Comparison of ENCODE assay signal across 16 cellular contexts in the genomic region with DNA sequence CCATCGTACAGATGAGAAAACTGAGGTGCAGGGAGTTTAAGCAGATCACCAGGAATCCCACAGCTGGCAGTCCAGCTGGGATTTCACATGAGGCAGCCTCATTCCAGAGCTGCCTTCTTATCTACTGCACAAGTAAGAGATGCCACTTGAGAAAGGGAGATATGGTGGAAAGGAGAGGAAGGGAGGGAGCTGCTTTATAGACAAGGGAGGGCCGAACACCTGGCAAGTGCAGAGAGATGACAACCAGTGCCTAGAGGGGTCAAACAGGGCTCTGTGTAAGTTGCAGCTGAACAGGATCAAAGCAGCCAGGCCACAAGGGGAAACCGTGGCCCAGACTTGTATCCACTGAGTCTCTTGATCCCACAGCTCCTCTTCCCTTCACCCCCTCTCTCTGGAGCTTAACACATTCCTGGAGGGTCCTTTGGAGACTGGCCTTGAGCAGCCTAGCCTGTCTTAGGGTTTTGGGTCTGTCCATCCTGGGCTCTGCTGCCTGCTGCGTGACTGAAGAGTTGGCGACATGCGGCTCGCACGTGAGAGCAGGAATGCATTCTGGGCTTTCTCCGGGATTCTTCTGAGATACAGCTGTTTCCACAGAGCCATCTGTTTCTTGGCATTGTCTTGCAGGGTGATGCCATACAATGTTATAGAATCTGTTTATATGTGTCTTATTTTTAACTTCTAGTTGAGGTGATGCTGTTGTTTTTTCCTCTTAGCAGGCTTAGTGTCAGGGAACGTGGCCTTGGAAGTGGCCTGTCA.
DNase-seq lines count a peak whose midpoint lies in the region; ATAC-seq and TF ChIP-seq lines count a peak whose summit lies in the region.
"Had no signal": no experiment of that assay in that cellular context is flagged by ENCODE, and none has a peak within 500 bp of the region (broad histone marks: within the 10 kb centered on the region; RNA-seq: fewer than 3 reads in every experiment).

No MANE protein-coding gene starts in this region.

- no peak for TF ChIP-seq POLR2A in sigmoid colon (IDR thresholded peaks at IDR 0.05)

- TF ChIP-seq CTCF in right atrium auricular region (IDR thresholded peaks at IDR 0.05) (no peak), OCI-LY3 (IDR thresholded peaks at IDR 0.05; ENCODE audit: low read depth, low read length) (no peak), lower lobe of right lung (IDR thresholded peaks at IDR 0.05) (no peak), upper lobe of right lung (IDR thresholded peaks at IDR 0.05) (no peak), sigmoid colon (IDR thresholded peaks at IDR 0.05) (no peak)

- H3K27ac ChIP-seq in right atrium auricular region (no peak overlapping the region), OCI-LY3 (ENCODE audit: low read length) (no peak overlapping the region), lower lobe of right lung (no peak overlapping the region), upper lobe of right lung (no peak overlapping the region), sigmoid colon (no peak overlapping the region)
- H3K27ac ChIP-seq: SJSA1 had no signal

- DNase-seq in Right ventricle myocardium inferior (ENCODE audit: missing footprints) (no peak), right atrium auricular region (ENCODE audit: low spot score) (no peak), lower lobe of right lung (no peak), upper lobe of right lung (no peak), sigmoid colon (no peak), GF-D8 (lab: John Stamatoyannopoulos, UW) (no peak)
- DNase-seq: CD8-positive, alpha-beta memory T cell; DMS 273 treated with DMSO at 0.1 percent for 48 hours; H9; MM.1S; NCI-H1105 treated with DMSO at 0.1 percent for 48 hours; NCI-H187; RPMI8226 had no signal

- no peak for TF ChIP-seq EP300 in sigmoid colon (IDR thresholded peaks at IDR 0.05)

- H4K20me1 ChIP-seq in OCI-LY3 (ENCODE audit: insufficient read depth, low read length) = no peaks in the 10 kb centered on the region

- intact Hi-C loops in Right ventricle myocardium inferior (cut with DNase I) = no loop called here
- intact Hi-C loops in lower lobe of right lung (cut with DNase I) = no loop called here
- intact Hi-C loops in upper lobe of right lung (cut with DNase I) = no loop called here
- intact Hi-C loops in sigmoid colon (cut with DNase I) = no loop called here

- WGBS in sigmoid colon, 2 donors = 85 to 88% methylated on average over 10 of the region's 10 CpGs

- ATAC-seq in Right ventricle myocardium inferior (peak; percentile 45), lower lobe of right lung (peak; percentile 42 to 59), upper lobe of right lung (peak; percentile 63), GM21576 (IDR thresholded peaks at IDR 0.05; ENCODE audit: unreplicated experiment) (no peak)

- H3K4me2 ChIP-seq in OCI-LY3 (ENCODE audit: low read length) = peak overlapping the region; percentile 59; the same call in 1 of the 2 replicates

- H3K9ac ChIP-seq in OCI-LY3 (ENCODE audit: low read length) = no peak overlapping the region

- no peaks in the 10 kb centered on the region for H3K9me3 ChIP-seq in right atrium auricular region
- no peaks in the 10 kb centered on the region for H3K9me3 ChIP-seq in OCI-LY3 (ENCODE audit: insufficient read depth, low read length)
- H3K9me3 ChIP-seq in lower lobe of right lung = no peaks in the 10 kb centered on the region
- H3K9me3 ChIP-seq in upper lobe of right lung = no peaks in the 10 kb centered on the region
- no peaks in the 10 kb centered on the region for H3K9me3 ChIP-seq in sigmoid colon
- H3K9me3 ChIP-seq: SJSA1 had no signal

- H3K79me2 ChIP-seq in OCI-LY3 (ENCODE audit: low read length) = no peaks in the 10 kb centered on the region

- H3K4me3 ChIP-seq in right atrium auricular region = no peak overlapping the region
- H3K4me3 ChIP-seq in OCI-LY3 (ENCODE audit: low read length) = no peak overlapping the region
- H3K4me3 ChIP-seq in lower lobe of right lung = no peak overlapping the region
- H3K4me3 ChIP-seq in upper lobe of right lung = no peak overlapping the region
- no peak overlapping the region for H3K4me3 ChIP-seq in sigmoid colon
- H3K4me3 ChIP-seq: SJSA1 had no signal

- no peak overlapping the region for H2AFZ ChIP-seq in OCI-LY3 (ENCODE audit: low read depth, low read length)

- peaks cover 9% of the 10 kb centered on the region for H3K36me3 ChIP-seq in right atrium auricular region
- no peaks in the 10 kb centered on the region for H3K36me3 ChIP-seq in OCI-LY3 (replicated peaks; ENCODE audit: low read depth, low read length)
- H3K36me3 ChIP-seq in lower lobe of right lung = no peaks in the 10 kb centered on the region
- H3K36me3 ChIP-seq in upper lobe of right lung = no peaks in the 10 kb centered on the region
- peaks cover 0 to 19% (median 0%) of the 10 kb centered on the region in 4 donors for H3K36me3 ChIP-seq in sigmoid colon
- H3K36me3 ChIP-seq: SJSA1 had no signal

- no peaks in the 10 kb centered on the region for H3K27me3 ChIP-seq in right atrium auricular region
- no peaks in the 10 kb centered on the region for H3K27me3 ChIP-seq in OCI-LY3 (ENCODE audit: low read depth, low read length)
- no peaks in the 10 kb centered on the region for H3K27me3 ChIP-seq in lower lobe of right lung (ENCODE audit: low read depth)
- H3K27me3 ChIP-seq in upper lobe of right lung = no peaks in the 10 kb centered on the region
- H3K27me3 ChIP-seq in sigmoid colon = no peaks in the 10 kb centered on the region
- H3K27me3 ChIP-seq: SJSA1 had no signal

- peaks cover 0 to 16% of the 10 kb centered on the region in 2 donors for H3K4me1 ChIP-seq in right atrium auricular region
- H3K4me1 ChIP-seq in OCI-LY3 (ENCODE audit: low read length) = peaks cover 19% of the 10 kb centered on the region
- H3K4me1 ChIP-seq in lower lobe of right lung = no peaks in the 10 kb centered on the region
- no peaks in the 10 kb centered on the region for H3K4me1 ChIP-seq in upper lobe of right lung
- peaks cover 0 to 4% (median 0%) of the 10 kb centered on the region in 4 donors for H3K4me1 ChIP-seq in sigmoid colon
